ENCODE assay signal across 22 cellular contexts in genomic region chr7:71972513-71972912, GRCh38.
"Had no signal": no experiment of that assay in that cellular context is flagged by ENCODE, and none has a peak within 500 bp of the region (broad histone marks: within the 10 kb centered on the region; RNA-seq: fewer than 3 reads in every experiment).

No MANE protein-coding gene starts in this region.

- H3K9me3 ChIP-seq: ascending aorta, colonic mucosa, ovary, testis, transverse colon had no signal

- DNase-seq: activated CD4-positive, alpha-beta T cell treated with anti-CD3 and anti-CD28 coated beads for 36 hours; activated CD4-positive, CD25-positive, alpha-beta regulatory T cell; activated CD8-positive, alpha-beta memory T cell treated with anti-CD3 and anti-CD28 coated beads, Interleukin-2, amount 10 ng/mL, durations not matched to agents 7 days and 5 days; activated CD8-positive, alpha-beta T cell treated with anti-CD3 and anti-CD28 coated beads, Interleukin-2, amount 10 ng/mL, durations not matched to agents 7 days and 5 days; activated effector memory CD4-positive, alpha-beta T cell treated with anti-CD3 and anti-CD28 coated beads, Interleukin-2, amount 50 U/mL, for 16 hours; activated naive CD4-positive, alpha-beta T cell treated with anti-CD3 and anti-CD28 coated beads, Interleukin-2, amount 10 ng/mL, durations not matched to agents 7 days and 5 days; activated naive CD8-positive, alpha-beta T cell treated with anti-CD3 and anti-CD28 coated beads, Interleukin-2, amount 10 ng/mL, durations not matched to agents 7 days and 5 days; cerebellar nuclear complex; colonic mucosa; effector memory CD4-positive, alpha-beta T cell; islet precursor cell; left ventricle myocardium superior; ovary; stimulated activated CD4-positive, alpha-beta T cell treated with anti-CD3 and anti-CD28 coated beads, Interleukin-12 subunit alpha, Interleukin-12 subunit beta, amount 100 ng/mL, for 4 hours; stimulated activated CD4-positive, alpha-beta T cell treated with anti-CD3 and anti-CD28 coated beads, Interleukin-4, amount 100 ng/mL, for 1 hour; stimulated activated naive CD8-positive, alpha-beta T cell treated with anti-CD3 and anti-CD28 coated beads, Interleukin-15, Interleukin-2, amounts not matched to agents 100 U/mL and 50 U/mL, for 24 hours; testis; transverse colon had no signal

- H3K27me3 ChIP-seq: ascending aorta, cardiac muscle cell, colonic mucosa, ovary, testis, transverse colon had no signal

- ATAC-seq: activated CD4-positive, alpha-beta T cell treated with anti-CD3 and anti-CD28 coated beads for 36 hours; activated CD8-positive, alpha-beta memory T cell treated with anti-CD3 and anti-CD28 coated beads, Interleukin-2, amount 10 ng/mL, durations not matched to agents 7 days and 5 days; activated CD8-positive, alpha-beta T cell treated with anti-CD3 and anti-CD28 coated beads, Interleukin-2, amount 10 ng/mL, durations not matched to agents 7 days and 5 days; left ventricle myocardium superior; sciatic nerve; stimulated activated naive CD8-positive, alpha-beta T cell treated with anti-CD3 and anti-CD28 coated beads, Interleukin-15, Interleukin-2, amounts not matched to agents 100 U/mL and 50 U/mL, for 24 hours had no signal

- H3K36me3 ChIP-seq: ascending aorta, cardiac muscle cell, colonic mucosa, ovary, transverse colon had no signal

- H3K4me3 ChIP-seq: ascending aorta, cardiac muscle cell, colonic mucosa, ovary, skin epidermis, testis, transverse colon had no signal

- H3K27ac ChIP-seq: ascending aorta, cardiac muscle cell, colonic mucosa, ovary, skin epidermis, testis, transverse colon had no signal
